Comparison of ENCODE assay signal across 25 cellular contexts in the genomic region with DNA sequence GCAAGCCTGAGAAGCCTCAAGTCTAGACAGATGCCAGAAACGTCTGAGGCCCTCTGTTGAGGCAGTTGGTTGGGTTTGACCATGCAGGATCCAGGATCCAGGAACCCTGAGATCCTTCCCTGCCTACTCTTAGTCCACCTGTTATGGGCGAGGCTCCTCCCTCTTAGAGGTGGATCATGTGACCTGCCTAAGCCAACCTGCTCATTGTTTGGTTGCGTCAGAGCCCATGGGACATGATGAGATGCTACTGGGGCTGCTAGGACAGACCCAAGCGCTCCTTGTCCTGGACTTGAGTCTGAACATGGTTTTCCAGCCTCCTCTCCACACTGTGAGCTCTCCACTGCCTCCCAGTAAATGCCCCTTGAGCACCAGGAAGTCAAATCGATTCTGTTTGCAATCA. TPM values are rescaled to one million over a fixed set of nuclear protein-coding genes. Genes with fewer than 3 reads are reported as not detected.
DNase-seq lines count a peak whose midpoint lies in the region; ATAC-seq and TF ChIP-seq lines count a peak whose summit lies in the region.
"Had no signal": no experiment of that assay in that cellular context is flagged by ENCODE, and none has a peak within 500 bp of the region (broad histone marks: within the 10 kb centered on the region; RNA-seq: fewer than 3 reads in every experiment).

No MANE protein-coding gene starts in this region.

- peak overlapping the region; percentile 5 for H3K27ac Mint-ChIP-seq in endodermal cell
- H3K27ac Mint-ChIP-seq: CD14-positive monocyte had no signal

- H3K4me3 Mint-ChIP-seq in endodermal cell: no peak overlapping the region
- H3K4me3 Mint-ChIP-seq: CD14-positive monocyte; CD8-positive, alpha-beta memory T cell had no signal

- H3F3A ChIP-seq in Loucy (ENCODE audit: low read depth): no peaks in the 10 kb centered on the region

- H3K9me3 ChIP-seq in BLaER1 (peaks cover 6% of the 10 kb centered on the region; the same call in 1 of the 2 replicates), Loucy (ENCODE audit: insufficient read depth, low read depth, low read length) (no peaks in the 10 kb centered on the region), endodermal cell (ENCODE audit: control insufficient read depth, low read length) (no peaks in the 10 kb centered on the region)
- H3K9me3 ChIP-seq: A549, SJSA1 had no signal

- H3K79me2 ChIP-seq in Loucy (ENCODE audit: insufficient read depth, low read length): no peaks in the 10 kb centered on the region

- H3K27me3 ChIP-seq in BLaER1: no peaks in the 10 kb centered on the region
- no peaks in the 10 kb centered on the region for H3K27me3 ChIP-seq in Loucy (ENCODE audit: insufficient read depth, low read length, poor library complexity, severe bottlenecking)
- H3K27me3 ChIP-seq in endodermal cell (ENCODE audit: control insufficient read depth, insufficient read depth, low read length, poor library complexity, severe bottlenecking): no peaks in the 10 kb centered on the region

- no peaks in the 10 kb centered on the region for H3K36me3 ChIP-seq in BLaER1
- no peaks in the 10 kb centered on the region for H3K36me3 ChIP-seq in Loucy (ENCODE audit: insufficient read depth, low read length)
- H3K36me3 ChIP-seq in endodermal cell (ENCODE audit: control insufficient read depth, insufficient read depth, low read length): no peaks in the 10 kb centered on the region
- H3K36me3 ChIP-seq: SJSA1 had no signal

- H2AFZ ChIP-seq in Loucy (ENCODE audit: low read length): peak overlapping the region; percentile 25; the same call in 1 of the 2 replicates

- H3K4me2 ChIP-seq in BLaER1: peak overlapping the region; percentile 52
- no peak overlapping the region for H3K4me2 ChIP-seq in Loucy (ENCODE audit: low read depth, low read length, poor library complexity, severe bottlenecking)
- H3K4me2 ChIP-seq: A549, KMS-11 had no signal

- WGBS in endodermal cell (ENCODE audit: insufficient coverage in 1 of 2, insufficient read length in 1 of 2), 2 experiments: 85 to 91% methylated on average over 5 of the region's 5 CpGs

- H3K27ac ChIP-seq in BLaER1 (peak overlapping the region; percentile 52), endodermal cell (ENCODE audit: low read depth, low read length) (no peak overlapping the region)
- H3K27ac ChIP-seq: A549, KMS-11, SJSA1 had no signal

- H3K27me3 Mint-ChIP-seq in endodermal cell (ENCODE audit: insufficient read depth): peaks cover 13% of the 10 kb centered on the region

- H3K9me2 ChIP-seq in Loucy (replicated peaks; ENCODE audit: low read depth, low read length): no peaks in the 10 kb centered on the region

- no peak overlapping the region; the same call in 1 of the 2 replicates for H3K9ac ChIP-seq in BLaER1
- no peak overlapping the region for H3K9ac ChIP-seq in Loucy (ENCODE audit: low read depth, low read length, poor library complexity, severe bottlenecking)
- no peak overlapping the region for H3K9ac ChIP-seq in endodermal cell (ENCODE audit: extremely low read depth, low read length, poor library complexity, severe bottlenecking)
- H3K9ac ChIP-seq: KMS-11 had no signal

- no peaks in the 10 kb centered on the region for H3K36me3 Mint-ChIP-seq in endodermal cell (ENCODE audit: low read depth)
- H3K36me3 Mint-ChIP-seq: CD14-positive monocyte; CD8-positive, alpha-beta memory T cell had no signal

- H4K20me1 ChIP-seq in BLaER1 (no peaks in the 10 kb centered on the region), Loucy (ENCODE audit: insufficient read depth, low read length, poor library complexity, severe bottlenecking) (no peaks in the 10 kb centered on the region)

- no peaks in the 10 kb centered on the region for H3K9me3 Mint-ChIP-seq in endodermal cell
- H3K9me3 Mint-ChIP-seq: CD8-positive, alpha-beta memory T cell had no signal

- H3K4me3 ChIP-seq in BLaER1 (no peak overlapping the region), Loucy (ENCODE audit: low read length, poor library complexity, severe bottlenecking) (no peak overlapping the region), endodermal cell (ENCODE audit: low read length) (no peak overlapping the region)
- H3K4me3 ChIP-seq: A549, SJSA1 had no signal

- TF ChIP-seq CTCF in Loucy (conservative IDR thresholded peaks at IDR 0.05; ENCODE audit: low read length) (no peak), endodermal cell (conservative IDR thresholded peaks at IDR 0.05) (no peak)

- H3K4me1 ChIP-seq in BLaER1 (peaks cover 36% of the 10 kb centered on the region), Loucy (ENCODE audit: insufficient read depth, low read length, poor library complexity, severe bottlenecking) (peaks cover 7% of the 10 kb centered on the region), endodermal cell (ENCODE audit: control insufficient read depth, insufficient read depth, low read length) (peaks cover 7% of the 10 kb centered on the region)
- H3K4me1 ChIP-seq: A549, SJSA1 had no signal

- DNase-seq in CMK (ENCODE audit: low read depth) (peak; percentile 46), endodermal cell (no peak), NCI-H1417 (lab: John Stamatoyannopoulos, UW) (no peak), COLO829 (ENCODE audit: low spot score) (no peak)
- DNase-seq: AML-193; CD8-positive, alpha-beta memory T cell; DMS79 treated with DMSO at 0.1 percent for 48 hours; GF-D8; NCI-H1092 treated with DMSO at 0.1 percent for 48 hours; NCI-H1436 treated with DMSO at 0.1 percent for 48 hours; NCI-H187 treated with DMSO at 0.1 percent for 48 hours; NCI-H2107; NCI-H526; NCI-H82; NK-92 treated with Interleukin-12 subunit alpha and Interleukin-12 subunit beta, amount 100 ng/mL, for 24 hours; Right ventricle myocardium superior; RPMI8226; T-helper 2 cell had no signal

- H3K4me1 Mint-ChIP-seq in endodermal cell: peaks cover 23% of the 10 kb centered on the region
- H3K4me1 Mint-ChIP-seq: CD14-positive monocyte; CD8-positive, alpha-beta memory T cell had no signal

- no peak for ATAC-seq in HG03442 (IDR thresholded peaks at IDR 0.05; ENCODE audit: unreplicated experiment)

RNA-seq across cellular contexts. Expression of a gene that starts 31.5 kb away (rescaled TPM):
- total RNA-seq in endodermal cell: under 1 TPM in 1 of 2 donors, not detected in 1; 0.44 TPM
- 9.7 TPM for polyA plus RNA-seq in endodermal cell (2013, experiment 1 of 2)
- polyA plus RNA-seq in endodermal cell (2013, experiment 2 of 2): 8.9 TPM
- total RNA-seq: CD8-positive, alpha-beta memory T cell; Right ventricle myocardium superior; SJSA1 had no signal
- polyA plus RNA-seq: CD14-positive monocyte had no signal
